In the genomic region with DNA sequence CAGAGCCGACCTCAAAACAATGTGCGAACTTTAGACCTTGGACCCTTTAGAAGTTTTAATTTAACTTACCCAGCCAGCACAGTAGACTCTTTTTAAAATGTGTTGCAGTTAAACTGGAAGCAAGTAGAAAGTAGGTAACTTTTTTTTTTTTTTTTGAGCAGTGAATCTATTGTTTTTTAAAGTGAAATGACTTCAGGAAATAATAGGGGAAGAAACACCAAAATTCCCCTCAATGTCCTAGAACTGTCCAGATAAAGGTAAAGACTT, we compare ENCODE assay signal across 8 cellular contexts. TPM values are rescaled to one million over a fixed set of nuclear protein-coding genes. Genes with fewer than 3 reads are reported as not detected.
DNase-seq lines count a peak whose midpoint lies in the region; ATAC-seq, FAIRE-seq and TF ChIP-seq lines count a peak whose summit lies in the region.

No MANE protein-coding gene starts in this region.

- H3K36me3 ChIP-seq in kidney (ENCODE audit: control insufficient read depth in 1 of 2, insufficient read depth in 2 of 2, low read length in 2 of 2): no peaks in the 10 kb centered on the region
- no peaks in the 10 kb centered on the region for H3K36me3 ChIP-seq in subcutaneous abdominal adipose tissue (ENCODE audit: control insufficient read depth in 5 of 5, insufficient read depth in 5 of 5, low read length in 5 of 5)

- H3K27ac Mint-ChIP-seq in activated CD4-positive, alpha-beta T cell treated with anti-CD3 and anti-CD28 coated beads, Interleukin-2, amount 10 ng/mL, durations not matched to agents 24 days and 14 days: peak overlapping the region; percentile 72
- peak overlapping the region; percentile 93 for H3K27ac Mint-ChIP-seq in activated naive CD8-positive, alpha-beta T cell treated with anti-CD3 and anti-CD28 coated beads, Interleukin-2, amount 50 U/mL, for 24 hours

- no peaks in the 10 kb centered on the region for H3K27me3 Mint-ChIP-seq in activated CD4-positive, alpha-beta T cell treated with anti-CD3 and anti-CD28 coated beads, Interleukin-2, amount 10 ng/mL, durations not matched to agents 24 days and 14 days
- no peaks in the 10 kb centered on the region for H3K27me3 Mint-ChIP-seq in activated naive CD8-positive, alpha-beta T cell treated with anti-CD3 and anti-CD28 coated beads, Interleukin-2, amount 50 U/mL, for 24 hours

- peak overlapping the region; percentile 82 to 93 for H3K4me3 ChIP-seq in kidney (ENCODE audit: low read length in 2 of 2)
- H3K4me3 ChIP-seq in subcutaneous abdominal adipose tissue (ENCODE audit: low read depth in 1 of 5, low read length in 5 of 5): peak overlapping the region in 4 of 5 donors; percentile 88 to 91 (median 90)

- no peak for FAIRE-seq in kidney (lab: Jason Lieb, UNC)

- peaks cover 14% of the 10 kb centered on the region for H3K4me1 Mint-ChIP-seq in activated CD4-positive, alpha-beta T cell treated with anti-CD3 and anti-CD28 coated beads, Interleukin-2, amount 10 ng/mL, durations not matched to agents 24 days and 14 days
- H3K4me1 Mint-ChIP-seq in activated naive CD8-positive, alpha-beta T cell treated with anti-CD3 and anti-CD28 coated beads, Interleukin-2, amount 50 U/mL, for 24 hours: peaks cover 28% of the 10 kb centered on the region

- no peak for ATAC-seq in activated naive CD8-positive, alpha-beta T cell treated with anti-CD3 and anti-CD28 coated beads, Interleukin-2, amount 50 U/mL, for 24 hours

- H3K9me3 ChIP-seq in kidney (ENCODE audit: control insufficient read depth in 1 of 2, low read length in 2 of 2): no peaks in the 10 kb centered on the region
- H3K9me3 ChIP-seq in subcutaneous abdominal adipose tissue (ENCODE audit: control insufficient read depth in 5 of 5, low read length in 5 of 5): no peaks in the 10 kb centered on the region

- TF ChIP-seq CTCF in kidney (IDR thresholded peaks at IDR 0.05; ENCODE audit: borderline replicate concordance, extremely low read depth, insufficient read depth): no peak

- H3K9me3 Mint-ChIP-seq in activated CD4-positive, alpha-beta T cell treated with anti-CD3 and anti-CD28 coated beads, Interleukin-2, amount 10 ng/mL, durations not matched to agents 24 days and 14 days: no peaks in the 10 kb centered on the region
- no peaks in the 10 kb centered on the region for H3K9me3 Mint-ChIP-seq in activated naive CD8-positive, alpha-beta T cell treated with anti-CD3 and anti-CD28 coated beads, Interleukin-2, amount 50 U/mL, for 24 hours

- no peaks in the 10 kb centered on the region for H3K36me3 Mint-ChIP-seq in activated CD4-positive, alpha-beta T cell treated with anti-CD3 and anti-CD28 coated beads, Interleukin-2, amount 10 ng/mL, durations not matched to agents 24 days and 14 days (ENCODE audit: low read depth)
- peaks cover 5% of the 10 kb centered on the region for H3K36me3 Mint-ChIP-seq in activated naive CD8-positive, alpha-beta T cell treated with anti-CD3 and anti-CD28 coated beads, Interleukin-2, amount 50 U/mL, for 24 hours (ENCODE audit: low read depth)

- H3K27ac ChIP-seq in kidney (ENCODE audit: low read depth in 2 of 2, low read length in 2 of 2): peak overlapping the region; percentile 92 to 93
- peak overlapping the region; percentile 92 for H3K27ac ChIP-seq in subcutaneous abdominal adipose tissue (ENCODE audit: low read depth, low read length)

- peak overlapping the region; percentile 78 for H3K4me3 Mint-ChIP-seq in activated CD4-positive, alpha-beta T cell treated with anti-CD3 and anti-CD28 coated beads, Interleukin-2, amount 10 ng/mL, durations not matched to agents 24 days and 14 days
- H3K4me3 Mint-ChIP-seq in activated naive CD8-positive, alpha-beta T cell treated with anti-CD3 and anti-CD28 coated beads, Interleukin-2, amount 50 U/mL, for 24 hours: peak overlapping the region; percentile 91

- H3K4me1 ChIP-seq in kidney (ENCODE audit: control insufficient read depth in 1 of 2, insufficient read depth in 1 of 2, low read depth in 1 of 2, low read length in 2 of 2): peaks cover 4 to 11% of the 10 kb centered on the region in 2 donors
- peaks cover 5 to 38% (median 33%) of the 10 kb centered on the region in 5 donors for H3K4me1 ChIP-seq in subcutaneous abdominal adipose tissue (ENCODE audit: control insufficient read depth in 5 of 5, insufficient read depth in 5 of 5, low read length in 5 of 5)

- no peaks in the 10 kb centered on the region for H3K27me3 ChIP-seq in subcutaneous abdominal adipose tissue (ENCODE audit: control insufficient read depth in 5 of 5, insufficient read depth in 4 of 5, low read length in 5 of 5)

- intact Hi-C loops in activated CD4-positive, alpha-beta T cell treated with anti-CD3 and anti-CD28 coated beads, Interleukin-2, amount 10 ng/mL, durations not matched to agents 24 days and 14 days (cut with micrococcal nuclease): no loop called here
- intact Hi-C loops in kidney (cut with DNase I): no loop called here

- H3K9ac ChIP-seq in kidney (ENCODE audit: low read length in 2 of 2): peak overlapping the region; percentile 91 to 93
- peak overlapping the region; percentile 16 to 89 (median 82) for H3K9ac ChIP-seq in subcutaneous abdominal adipose tissue (ENCODE audit: low read length in 5 of 5)

- DNase-seq in activated CD4-positive, alpha-beta T cell treated with anti-CD3 and anti-CD28 coated beads, Interleukin-2, amount 10 ng/mL, durations not matched to agents 24 days and 14 days: no peak
- DNase-seq in activated CD4-positive, alpha-beta T cell treated with anti-CD3 and anti-CD28 coated beads for 48 hours: no peak
- DNase-seq in activated naive CD8-positive, alpha-beta T cell treated with anti-CD3 and anti-CD28 coated beads, Interleukin-2, amount 50 U/mL, for 24 hours: no peak
- DNase-seq in kidney (no peak), NCI-H774 (lab: John Stamatoyannopoulos, UW) (no peak), KG1 (lab: John Stamatoyannopoulos, UW) (no peak), NCI-H524 treated with DMSO at 0.1 percent for 48 hours (lab: John Stamatoyannopoulos, UW) (no peak)

RNA-seq across cellular contexts. Expression of gene ATXN2, which starts 1.1 kb away (rescaled TPM):
- 49.3 and 53.0 TPM in 2 replicates for total RNA-seq in activated CD4-positive, alpha-beta T cell treated with anti-CD3 and anti-CD28 coated beads, Interleukin-2, amount 10 ng/mL, durations not matched to agents 24 days and 14 days
- 56.5 TPM for total RNA-seq in kidney
- 27.1 TPM for polyA plus RNA-seq in kidney (ENCODE audit: insufficient read depth, low read depth, low replicate concordance)
